ENCODE assay signal across 16 cellular contexts in the genomic region with DNA sequence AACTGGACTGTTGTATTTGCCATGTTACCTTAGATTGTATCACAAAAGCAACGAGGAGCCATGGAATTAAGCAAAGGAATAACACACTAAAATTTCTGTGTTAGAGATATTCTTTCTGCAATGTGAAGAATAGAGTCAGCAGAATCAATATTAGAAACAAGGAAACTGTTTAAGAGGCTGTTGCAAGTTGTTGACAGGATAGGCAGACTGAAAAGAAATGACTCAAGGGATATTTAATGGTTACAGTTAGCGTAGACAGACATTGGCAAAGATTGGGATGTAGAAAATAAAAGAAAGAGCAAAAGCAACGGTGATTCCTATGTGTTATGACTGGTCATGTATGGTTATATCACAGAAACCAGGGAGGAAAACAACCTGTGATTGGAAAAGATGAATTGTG.
DNase-seq lines count a peak whose midpoint lies in the region; ATAC-seq, FAIRE-seq and TF ChIP-seq lines count a peak whose summit lies in the region.
"Had no signal": no experiment of that assay in that cellular context is flagged by ENCODE, and none has a peak within 500 bp of the region (broad histone marks: within the 10 kb centered on the region; RNA-seq: fewer than 3 reads in every experiment).

No MANE protein-coding gene starts in this region.

- peaks cover 3% of the 10 kb centered on the region for H3K9me3 Mint-ChIP-seq in Calu3 (ENCODE audit: low read depth, unreplicated experiment)

- H3K27me3 Mint-ChIP-seq in Calu3 (ENCODE audit: unreplicated experiment), result no peaks in the 10 kb centered on the region
- H3K27me3 Mint-ChIP-seq: CD4-positive, CD25-positive, alpha-beta regulatory T cell had no signal

- H4K12ac ChIP-seq in trophoblast cell (ENCODE audit: low read depth, low read length), result no peak overlapping the region

- peak overlapping the region; percentile 58 for H3K27ac ChIP-seq in PC-9
- peak overlapping the region; percentile 34 for H3K27ac ChIP-seq in trophoblast cell (ENCODE audit: low read depth, low read length)
- H3K27ac ChIP-seq: HL-60 had no signal

- peak overlapping the region; percentile 53 for H3K27ac Mint-ChIP-seq in Calu3 (ENCODE audit: unreplicated experiment)
- H3K27ac Mint-ChIP-seq: CD4-positive, CD25-positive, alpha-beta regulatory T cell had no signal

- H3K4me3 ChIP-seq in PC-9, result no peak overlapping the region; the same call in 1 of the 2 replicates
- no peak overlapping the region for H3K4me3 ChIP-seq in epithelial cell of esophagus (ENCODE audit: low read length)
- H3K4me3 ChIP-seq in trophoblast cell (ENCODE audit: low read depth, low read length), result no peak overlapping the region
- H3K4me3 ChIP-seq: BLaER1 treated with 17β-estradiol and CSF1 and Interleukin-3, amounts not matched to agents 10 nM and 100 nM had no signal

- H3K9me2 ChIP-seq in PC-9 (ENCODE audit: insufficient read depth), result no peaks in the 10 kb centered on the region

- no peak overlapping the region for H4K91ac ChIP-seq in trophoblast cell (ENCODE audit: low read depth, low read length)

- BruUV-seq in Calu3 (replicated peaks; lab: Mats Ljungman, UMichigan) (no TSS peak), PC-9 (replicated peaks; lab: Mats Ljungman, UMichigan) (no TSS peak)

- H3K79me2 ChIP-seq in PC-9 (ENCODE audit: low read depth) (no peaks in the 10 kb centered on the region), trophoblast cell (ENCODE audit: control insufficient read depth, insufficient read depth, low read length, poor library complexity) (no peaks in the 10 kb centered on the region)

- no peak overlapping the region for H2BK120ac ChIP-seq in trophoblast cell (ENCODE audit: insufficient read depth, low read length, poor library complexity)

- H3K36me3 Mint-ChIP-seq in Calu3 (ENCODE audit: insufficient read depth, unreplicated experiment), result no peaks in the 10 kb centered on the region
- H3K36me3 Mint-ChIP-seq: CD4-positive, CD25-positive, alpha-beta regulatory T cell had no signal

- H2AFZ ChIP-seq in PC-9 (no peak overlapping the region), trophoblast cell (ENCODE audit: insufficient read depth, low read length, poor library complexity) (no peak overlapping the region)

- H3K18ac ChIP-seq in trophoblast cell (ENCODE audit: low read length), result no peak overlapping the region

- H4K8ac ChIP-seq in trophoblast cell (ENCODE audit: low read depth, low read length), result no peak overlapping the region

- POLR2A ChIA-PET in PC-9 (lab: Charles Lee; ENCODE audit: unreplicated experiment), result no interaction called here

- no peak overlapping the region for H3K4ac ChIP-seq in trophoblast cell (ENCODE audit: low read depth, low read length)

- H3K14ac ChIP-seq in trophoblast cell (ENCODE audit: low read length), result no peak overlapping the region

- H4K20me1 ChIP-seq in PC-9 (ENCODE audit: insufficient read depth), result no peaks in the 10 kb centered on the region
- H4K20me1 ChIP-seq: BLaER1 treated with 17β-estradiol and CSF1 and Interleukin-3, amounts not matched to agents 10 nM and 100 nM had no signal

- no peaks in the 10 kb centered on the region for H3K27me3 ChIP-seq in PC-9 (ENCODE audit: insufficient read depth, low read depth)
- no peaks in the 10 kb centered on the region for H3K27me3 ChIP-seq in trophoblast cell (ENCODE audit: insufficient read depth, low read length)
- H3K27me3 ChIP-seq: BLaER1 treated with 17β-estradiol and CSF1 and Interleukin-3, amounts not matched to agents 10 nM and 100 nM had no signal

- no peaks in the 10 kb centered on the region for H3F3A ChIP-seq in PC-9 (ENCODE audit: insufficient read depth, low read depth)

- H3K9me3 ChIP-seq in PC-9 (ENCODE audit: insufficient read depth, low read depth) (no peaks in the 10 kb centered on the region), trophoblast cell (ENCODE audit: insufficient read depth, low read depth, low read length) (no peaks in the 10 kb centered on the region)
- H3K9me3 ChIP-seq: BLaER1 treated with 17β-estradiol and CSF1 and Interleukin-3, amounts not matched to agents 10 nM and 100 nM had no signal

- no peak for ATAC-seq in HG03442 (IDR thresholded peaks at IDR 0.05; ENCODE audit: unreplicated experiment)

- no peak overlapping the region for H2BK12ac ChIP-seq in trophoblast cell (ENCODE audit: low read length)

- H3K9ac ChIP-seq in trophoblast cell (ENCODE audit: low read length), result no peak overlapping the region
- H3K9ac ChIP-seq: BLaER1 treated with 17β-estradiol and CSF1 and Interleukin-3, amounts not matched to agents 10 nM and 100 nM had no signal

- no peaks in the 10 kb centered on the region for H3K79me1 ChIP-seq in trophoblast cell (ENCODE audit: low read length)

- peak overlapping the region; percentile 24 for H3K4me2 ChIP-seq in PC-9
- no peak overlapping the region for H3K4me2 ChIP-seq in trophoblast cell (ENCODE audit: low read length)

- TF ChIP-seq CTCF in Calu3 (IDR thresholded peaks at IDR 0.05; ENCODE audit: unreplicated experiment) (no peak), PC-9 (conservative IDR thresholded peaks at IDR 0.05) (no peak), epithelial cell of esophagus (IDR thresholded peaks at IDR 0.05; ENCODE audit: insufficient read depth, low read depth, low read length, missing control alignments) (no peak)

- H3K4me3 Mint-ChIP-seq in Calu3 (ENCODE audit: low read depth, unreplicated experiment), result no peak overlapping the region

- H3K36me3 ChIP-seq in PC-9 (ENCODE audit: low read depth) (no peaks in the 10 kb centered on the region), trophoblast cell (ENCODE audit: control insufficient read depth in 1 of 2, insufficient read depth in 2 of 2, low read length in 2 of 2) (no peaks in the 10 kb centered on the region)
- H3K36me3 ChIP-seq: BLaER1 treated with 17β-estradiol and CSF1 and Interleukin-3, amounts not matched to agents 10 nM and 100 nM had no signal

- intact Hi-C loops in Calu3 (cut with micrococcal nuclease; ENCODE audit: unreplicated experiment) (loop anchor here (2.0 kb wide), 1 partner anchor 17 kb away; no protein-coding TSS in a partner anchor), PC-9 (cut with micrococcal nuclease; ENCODE audit: unreplicated experiment) (no loop called here)

- peaks cover 27% of the 10 kb centered on the region for H3K4me1 Mint-ChIP-seq in Calu3 (ENCODE audit: low read depth, unreplicated experiment)
- H3K4me1 Mint-ChIP-seq: CD4-positive, CD25-positive, alpha-beta regulatory T cell had no signal

- CTCF ChIA-PET in Calu3 (lab: Charles Lee), result interaction anchor here (0.6 to 1.2 kb wide), 4 partner anchors 21 to 300 kb away, joined by 3 to 4 read pairs (median 3); a partner anchor contains a TSS
- CTCF ChIA-PET in PC-9 (lab: Charles Lee), result no interaction called here

- no peak overlapping the region for H3K23ac ChIP-seq in trophoblast cell (ENCODE audit: low read length)

- H2BK5ac ChIP-seq in trophoblast cell (ENCODE audit: low read depth, low read length, poor library complexity), result no peak overlapping the region

- H2AK5ac ChIP-seq in trophoblast cell (ENCODE audit: low read length), result no peak overlapping the region

- no CpG with 5 or more reads among the region's 3 CpGs for WGBS in trophoblast cell (ENCODE audit: extremely low coverage, insufficient coverage, insufficient read length)

- FAIRE-seq in HTR-8/SVneo (lab: Jason Lieb, UNC), result no peak
- FAIRE-seq: G401.6, GM12891 had no signal

- H3K4me1 ChIP-seq in PC-9 (replicated peaks; ENCODE audit: insufficient read depth) (no peaks in the 10 kb centered on the region; the same call in 1 of the 2 replicates), trophoblast cell (ENCODE audit: control insufficient read depth in 1 of 2, insufficient read depth in 2 of 2, low read length in 2 of 2) (no peaks in the 10 kb centered on the region)

- DNase-seq in Calu3 (no peak), PC-9 (no peak), epithelial cell of esophagus (ENCODE audit: low read depth) (peak; percentile 35), trophoblast cell (no peak), NCI-H2081 treated with DMSO at 0.1 percent for 48 hours (lab: John Stamatoyannopoulos, UW) (no peak), mesenteric fat pad (ENCODE audit: low spot score) (no peak), HTR-8/SVneo (ENCODE audit: insufficient read length, low spot score) (no peak)
- DNase-seq: CD4-positive, CD25-positive, alpha-beta regulatory T cell; DMS79 treated with DMSO at 0.1 percent for 48 hours; EL; HCEC 1CT had no signal
